In genomic region chr4:153731239-153731638, GRCh38 we compare ENCODE assay signal across 1 cellular context.
A peak's percentile ranks its signal among the peaks of the same experiment; 100 is the strongest.
TF ChIP-seq lines count a peak whose summit lies in the region.

No MANE protein-coding gene starts in this region.

TF ChIP-seq in IMR-90, 13 proteins besides CTCF, POLR2A, EP300 and RAD21 (continued from another document):
- TF ChIP-seq RCOR1 (IDR thresholded peaks at IDR 0.05; ENCODE audit: insufficient replicate concordance, low read length) (no peak), BHLHE40 (IDR thresholded peaks at IDR 0.05; ENCODE audit: low read depth, low read length) (0 out of 2 replicates have a peak, but pooled peaks have one; percentile 39), ELK1 (IDR thresholded peaks at IDR 0.05; ENCODE audit: borderline replicate concordance, low read depth, low read length) (no peak), MXI1 (IDR thresholded peaks at IDR 0.05; ENCODE audit: borderline replicate concordance, low read depth, low read length) (no peak)
